Comparison of ENCODE assay signal across 8 cellular contexts in genomic region chr11:11842426-11843008, GRCh38. TPM values are rescaled to one million over a fixed set of nuclear protein-coding genes. Genes with fewer than 3 reads are reported as not detected.
DNase-seq lines count a peak whose midpoint lies in the region; ATAC-seq lines count a peak whose summit lies in the region.

No MANE protein-coding gene starts in this region.

- POLR2A ChIA-PET in activated naive CD8-positive, alpha-beta T cell treated with anti-CD3 and anti-CD28 coated beads, Interleukin-2, amount 10 ng/mL, durations not matched to agents 7 days and 5 days (lab: Charles Lee), result interaction anchor here (1.2 to 3.4 kb wide), 6 partner anchors 10 to 1033 kb away, joined by 3 to 23 read pairs (median 6); partner anchors contain the start of genes EIF4G2 and ZBED5

- ATAC-seq in GM21381 (IDR thresholded peaks at IDR 0.05; ENCODE audit: unreplicated experiment) (peak; percentile 40), left cardiac atrium (peak; percentile 72 to 74)
- ATAC-seq in activated naive CD8-positive, alpha-beta T cell treated with anti-CD3 and anti-CD28 coated beads, Interleukin-2, amount 10 ng/mL, durations not matched to agents 7 days and 5 days (ENCODE audit: low read depth), result peak; percentile 64

- H3K4me3 Mint-ChIP-seq in activated naive CD8-positive, alpha-beta T cell treated with anti-CD3 and anti-CD28 coated beads, Interleukin-2, amount 10 ng/mL, durations not matched to agents 7 days and 5 days, result no peak overlapping the region

- H3K4me1 Mint-ChIP-seq in activated naive CD8-positive, alpha-beta T cell treated with anti-CD3 and anti-CD28 coated beads, Interleukin-2, amount 10 ng/mL, durations not matched to agents 7 days and 5 days, result peaks cover 26% of the 10 kb centered on the region

- H3K27ac Mint-ChIP-seq in activated naive CD8-positive, alpha-beta T cell treated with anti-CD3 and anti-CD28 coated beads, Interleukin-2, amount 10 ng/mL, durations not matched to agents 7 days and 5 days, result no peak overlapping the region

- H3K9me3 Mint-ChIP-seq in activated naive CD8-positive, alpha-beta T cell treated with anti-CD3 and anti-CD28 coated beads, Interleukin-2, amount 10 ng/mL, durations not matched to agents 7 days and 5 days, result no peaks in the 10 kb centered on the region

- intact Hi-C loops in left cardiac atrium (cut with DNase I), result no loop called here

- no peaks in the 10 kb centered on the region for H3K36me3 Mint-ChIP-seq in activated naive CD8-positive, alpha-beta T cell treated with anti-CD3 and anti-CD28 coated beads, Interleukin-2, amount 10 ng/mL, durations not matched to agents 7 days and 5 days

- peak; percentile 76 for DNase-seq in DMS53 (lab: John Stamatoyannopoulos, UW)
- peak; percentile 79 for DNase-seq in HT1080 (ENCODE audit: low read depth)
- peak; percentile 78 for DNase-seq in RPMI7951 (ENCODE audit: low read depth)
- no peak for DNase-seq in activated naive CD8-positive, alpha-beta T cell treated with anti-CD3 and anti-CD28 coated beads, Interleukin-2, amount 10 ng/mL, durations not matched to agents 7 days and 5 days
- DNase-seq in left cardiac atrium, result peak; percentile 38
- peak; percentile 84 for DNase-seq in renal cortical epithelial cell (ENCODE audit: low read depth)
- DNase-seq in cortex of kidney (lab: John Stamatoyannopoulos, UW), result no peak

- no peaks in the 10 kb centered on the region for H3K27me3 Mint-ChIP-seq in activated naive CD8-positive, alpha-beta T cell treated with anti-CD3 and anti-CD28 coated beads, Interleukin-2, amount 10 ng/mL, durations not matched to agents 7 days and 5 days

RNA-seq across cellular contexts. Expression of gene USP47, which starts 0.7 kb away (rescaled TPM):
- 30.8 and 33.5 TPM in 2 replicates for total RNA-seq in HT1080 (2014; rRNA removed; shearing (Covaris generic))
- polyA plus RNA-seq in HT1080 (2015; cell fraction: cytosol; rRNA removed), result 15.3 and 17.6 TPM in 2 replicates
- polyA plus RNA-seq in HT1080 (2015; cell fraction: nucleus; rRNA removed), result 38.7 and 38.9 TPM in 2 replicates
- 25.2 and 30.4 TPM in 2 replicates for total RNA-seq in RPMI7951 (2014; rRNA removed; shearing (Covaris generic))
- 10 to 100 TPM; 43.7 to 46.0 TPM for total RNA-seq in activated naive CD8-positive, alpha-beta T cell treated with anti-CD3 and anti-CD28 coated beads, Interleukin-2, amount 10 ng/mL, durations not matched to agents 7 days and 5 days
- 10 to 100 TPM; 48.3 to 56.4 TPM for total RNA-seq in left cardiac atrium
- total RNA-seq in renal cortical epithelial cell, result 71.7 and 107 TPM in 2 replicates

Comparison
In these comparisons a context has a peak if more than half of its experiments do, and no peak if none do; other contexts are left out.
1. DNase-seq: peak in DMS53 (single experiment), HT1080 (single experiment), RPMI7951 (single experiment), left cardiac atrium (single experiment) and renal cortical epithelial cell (single experiment); none in activated naive CD8-positive, alpha-beta T cell treated with anti-CD3 and anti-CD28 coated beads, Interleukin-2, amount 10 ng/mL, durations not matched to agents 7 days and 5 days (single experiment) and cortex of kidney (single experiment).
2. Peak in every context shown above with its lines, with median percentiles within 50 percentile points of each other: ATAC-seq.